22 cellular contexts compared by ENCODE assay signal in genomic region chr10:131841669-131842139, GRCh38. TPM values are rescaled to one million over a fixed set of nuclear protein-coding genes. Genes with fewer than 3 reads are reported as not detected.
A peak's percentile ranks its signal among the peaks of the same experiment; 100 is the strongest.
DNase-seq lines count a peak whose midpoint lies in the region; TF ChIP-seq lines count a peak whose summit lies in the region.
"Had no signal": no experiment of that assay in that cellular context is flagged by ENCODE, and none has a peak within 500 bp of the region (broad histone marks: within the 10 kb centered on the region; RNA-seq: fewer than 3 reads in every experiment).

No MANE protein-coding gene starts in this region.

- H3K9ac ChIP-seq in BLaER1 = 0 out of 2 replicates have a peak overlapping the region, but pooled peaks have one; percentile 27

- no peak for TF ChIP-seq EP300 in sigmoid colon (IDR thresholded peaks at IDR 0.05)

- intact Hi-C loops in sigmoid colon (cut with DNase I) = no loop called here

- DNase-seq in Peyer's patch (peak in 2 of 3 donors; percentile 34 to 39), islet precursor cell (peak; percentile 50), sigmoid colon (peak; percentile 54), SKM-1 treated with dmso at 0.1 percent for 144 hours (lab: John Stamatoyannopoulos, UW; ENCODE audit: unreplicated experiment) (no peak), iPS-NIHi11 (ENCODE audit: low spot score) (no peak), GM13977 (ENCODE audit: low spot score) (no peak), amniotic stem cell (lab: John Stamatoyannopoulos, UW) (no peak)
- DNase-seq: activated B cell treated with CpG ODN at 0.5 μM for 24 hours; activated CD4-positive, alpha-beta memory T cell treated with anti-CD3 and anti-CD28 coated beads, Interleukin-2, amount 10 ng/mL, durations not matched to agents 7 days and 5 days; activated naive CD4-positive, alpha-beta T cell treated with Interleukin-2 at 50 U/mL for 16 hours; CD4-positive, CD25-positive, alpha-beta regulatory T cell; colonic mucosa; NCI-H1694 treated with DMSO at 0.1 percent for 48 hours; NCI-H526 treated with DMSO at 0.1 percent for 48 hours; substantia nigra; T-helper 9 cell had no signal

- no peaks in the 10 kb centered on the region for H4K20me1 ChIP-seq in BLaER1

- H3K27ac ChIP-seq in BLaER1 = peak overlapping the region; percentile 58
- H3K27ac ChIP-seq in Peyer's patch = no peak overlapping the region
- no peak overlapping the region for H3K27ac ChIP-seq in sigmoid colon
- H3K27ac ChIP-seq: adrenal gland, colonic mucosa, gastroesophageal sphincter, vagina had no signal

- H3K4me2 ChIP-seq in BLaER1 = peak overlapping the region; percentile 66
- H3K4me2 ChIP-seq: smooth muscle cell had no signal

- in situ Hi-C loops in GM13977 (cut with MboI; ENCODE audit: low pct_unique_long_range_greater_than_20kb, low sequenced_read_pairs, unreplicated experiment) = no loop called here

- H3K27me3 ChIP-seq in BLaER1 (no peaks in the 10 kb centered on the region), Peyer's patch (no peaks in the 10 kb centered on the region), sigmoid colon (no peaks in the 10 kb centered on the region)
- H3K27me3 ChIP-seq: adrenal gland, colonic mucosa, vagina had no signal

- no peak overlapping the region for H3K4me3 ChIP-seq in BLaER1
- no peak overlapping the region for H3K4me3 ChIP-seq in Peyer's patch
- H3K4me3 ChIP-seq in sigmoid colon = no peak overlapping the region
- H3K4me3 ChIP-seq: adrenal gland, colonic mucosa, gastroesophageal sphincter, GM12878, smooth muscle cell, vagina had no signal

- TF ChIP-seq CTCF in Peyer's patch (IDR thresholded peaks at IDR 0.05) (no peak), sigmoid colon (IDR thresholded peaks at IDR 0.05) (no peak), GM13977 (IDR thresholded peaks at IDR 0.05; ENCODE audit: extremely low read depth, insufficient read depth, missing control alignments) (no peak)

- no peaks in the 10 kb centered on the region for H3K36me3 ChIP-seq in BLaER1
- H3K36me3 ChIP-seq in Peyer's patch = no peaks in the 10 kb centered on the region
- no peaks in the 10 kb centered on the region for H3K36me3 ChIP-seq in sigmoid colon
- H3K36me3 ChIP-seq: adrenal gland, colonic mucosa, gastroesophageal sphincter, vagina had no signal

- no peak for TF ChIP-seq POLR2A in Peyer's patch (IDR thresholded peaks at IDR 0.05)
- TF ChIP-seq POLR2A in sigmoid colon (IDR thresholded peaks at IDR 0.05) = no peak

- 75 to 84% methylated on average over 19 of the region's 19 CpGs for WGBS in sigmoid colon, 2 donors

- H3K4me1 ChIP-seq in BLaER1 (peaks cover 31% of the 10 kb centered on the region), Peyer's patch (no peaks in the 10 kb centered on the region), sigmoid colon (no peaks in the 10 kb centered on the region)
- H3K4me1 ChIP-seq: adrenal gland, colonic mucosa, gastroesophageal sphincter, vagina had no signal

- no peaks in the 10 kb centered on the region for H3K9me3 ChIP-seq in BLaER1
- no peaks in the 10 kb centered on the region for H3K9me3 ChIP-seq in Peyer's patch
- H3K9me3 ChIP-seq in sigmoid colon = no peaks in the 10 kb centered on the region
- H3K9me3 ChIP-seq: adrenal gland, colonic mucosa, gastroesophageal sphincter, vagina had no signal

RNA-seq across cellular contexts. Expression of gene PPP2R2D, which starts 59.1 kb away (rescaled TPM):
- total RNA-seq in Peyer's patch = 10 to 100 TPM; 34.3 to 87.5 (median 48.5) TPM
- 10 to 100 TPM; 22.7 to 44.0 (median 34.6) TPM for total RNA-seq in sigmoid colon
- 10 to 100 TPM; 18.4 to 23.8 (median 22.8) TPM for polyA plus RNA-seq in sigmoid colon

Comparison
In these comparisons a context has a peak if more than half of its experiments do, and no peak if none do; other contexts are left out.
1. DNase-seq: peak in Peyer's patch (2 of 3), islet precursor cell (single experiment) and sigmoid colon (single experiment); none in SKM-1 treated with dmso at 0.1 percent for 144 hours (single experiment), iPS-NIHi11 (single experiment), GM13977 (single experiment) and amniotic stem cell (single experiment).